In the genomic region with DNA sequence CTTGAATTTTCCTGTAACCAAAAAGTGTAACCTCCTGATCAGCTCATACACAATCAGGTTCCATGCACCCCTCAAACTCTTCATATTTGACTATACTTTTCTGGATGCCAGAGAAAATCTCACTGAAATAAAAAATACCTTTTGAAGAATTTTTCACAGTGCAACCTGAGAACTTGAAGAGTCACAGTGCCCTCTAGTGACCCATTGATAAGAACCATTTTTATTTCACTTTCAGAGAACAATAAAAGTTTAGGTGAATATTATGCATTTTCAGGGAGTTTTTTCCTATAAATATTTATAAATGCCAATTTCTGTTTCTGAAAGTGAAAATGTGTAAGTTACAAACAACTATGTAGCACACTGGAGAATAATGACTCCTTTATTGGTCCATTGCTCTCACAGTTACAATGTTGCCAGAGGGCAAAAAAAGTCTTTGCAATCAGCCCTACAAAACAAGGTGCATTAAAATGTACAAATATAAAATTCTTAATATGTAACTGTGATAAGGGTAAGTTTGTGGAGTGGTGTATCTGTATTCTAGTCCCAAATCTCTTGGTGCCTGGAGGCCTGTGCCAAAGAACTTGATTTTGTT, we compare ENCODE assay signal across 8 cellular contexts.
A peak's percentile ranks its signal among the peaks of the same experiment; 100 is the strongest.
DNase-seq lines count a peak whose midpoint lies in the region; TF ChIP-seq lines count a peak whose summit lies in the region.

No MANE protein-coding gene starts in this region.

- DNase-seq in SIG-M5 treated with dmso at 0.1 percent for 504 hours (lab: John Stamatoyannopoulos, UW; ENCODE audit: unreplicated experiment) (peak; percentile 28), SIG-M5 (lab: John Stamatoyannopoulos, UW) (no peak), NCI-H1105 (lab: John Stamatoyannopoulos, UW) (peak; percentile 1), brain microvascular endothelial cell (peak; percentile 6)
- DNase-seq in stimulated activated naive CD4-positive, alpha-beta T cell treated with Interleukin-2 at 50 U/mL for 16 hours (lab: John Stamatoyannopoulos, UW), result no peak
- no peak for DNase-seq in activated CD4-positive, CD25-positive, alpha-beta regulatory T cell treated with anti-CD3 and anti-CD28 coated beads, Interleukin-2, amount 50 U/mL, for 72 hours
- no peak for DNase-seq in activated T-helper 2 cell treated with anti-CD3 and anti-CD28 coated beads, Interferon-gamma antibody, Interleukin-2, Interleukin-4, amounts not matched to agents 10 μg/mL and 5 μg/mL and 100 μg/mL, durations not matched to agents 14 hours and 24 hours and 36 hours (ENCODE audit: low spot score)

- H3K36me3 Mint-ChIP-seq in nephron (ENCODE audit: low read depth), result no peaks in the 10 kb centered on the region
- no peaks in the 10 kb centered on the region for H3K36me3 Mint-ChIP-seq in activated T-helper 2 cell treated with anti-CD3 and anti-CD28 coated beads, Interferon-gamma antibody, Interleukin-2, Interleukin-4, amounts not matched to agents 10 μg/mL and 5 μg/mL and 100 μg/mL, durations not matched to agents 14 hours and 24 hours and 36 hours (ENCODE audit: low read depth)

- TF ChIP-seq CTCF in brain microvascular endothelial cell (IDR thresholded peaks at IDR 0.05; ENCODE audit: low read depth, low read length, missing control alignments) (peak; percentile 53), nephron (IDR thresholded peaks at IDR 0.05; ENCODE audit: unreplicated experiment in 3 of 3) (peak; percentile 63 to 79 (median 68))

- H3K27me3 ChIP-seq in brain microvascular endothelial cell (replicated peaks), result no peaks in the 10 kb centered on the region

- peak overlapping the region; percentile 42 to 85 (median 69) for H3K27ac Mint-ChIP-seq in nephron
- H3K27ac Mint-ChIP-seq in activated T-helper 2 cell treated with anti-CD3 and anti-CD28 coated beads, Interferon-gamma antibody, Interleukin-2, Interleukin-4, amounts not matched to agents 10 μg/mL and 5 μg/mL and 100 μg/mL, durations not matched to agents 14 hours and 24 hours and 36 hours, result no peak overlapping the region

- peaks cover 9% of the 10 kb centered on the region for H3K9me3 Mint-ChIP-seq in nephron
- no peaks in the 10 kb centered on the region for H3K9me3 Mint-ChIP-seq in activated T-helper 2 cell treated with anti-CD3 and anti-CD28 coated beads, Interferon-gamma antibody, Interleukin-2, Interleukin-4, amounts not matched to agents 10 μg/mL and 5 μg/mL and 100 μg/mL, durations not matched to agents 14 hours and 24 hours and 36 hours

- no peaks in the 10 kb centered on the region for H3K27me3 Mint-ChIP-seq in nephron (ENCODE audit: low read depth)
- H3K27me3 Mint-ChIP-seq in activated T-helper 2 cell treated with anti-CD3 and anti-CD28 coated beads, Interferon-gamma antibody, Interleukin-2, Interleukin-4, amounts not matched to agents 10 μg/mL and 5 μg/mL and 100 μg/mL, durations not matched to agents 14 hours and 24 hours and 36 hours (ENCODE audit: low read depth), result no peaks in the 10 kb centered on the region

- in situ Hi-C loops in brain microvascular endothelial cell (cut with HindIII; ENCODE audit: low pct_ligation_motif_present, low sequenced_read_pairs), result no loop called here

- intact Hi-C loops in activated T-helper 2 cell treated with anti-CD3 and anti-CD28 coated beads, Interferon-gamma antibody, Interleukin-2, Interleukin-4, amounts not matched to agents 10 μg/mL and 5 μg/mL and 100 μg/mL, durations not matched to agents 14 hours and 24 hours and 36 hours (cut with micrococcal nuclease), result no loop called here

- H3K27ac ChIP-seq in brain microvascular endothelial cell, result no peak overlapping the region

- no peak overlapping the region for H3K4me3 Mint-ChIP-seq in nephron
- H3K4me3 Mint-ChIP-seq in activated T-helper 2 cell treated with anti-CD3 and anti-CD28 coated beads, Interferon-gamma antibody, Interleukin-2, Interleukin-4, amounts not matched to agents 10 μg/mL and 5 μg/mL and 100 μg/mL, durations not matched to agents 14 hours and 24 hours and 36 hours (ENCODE audit: low read depth), result no peak overlapping the region

- no peak overlapping the region for H3K4me3 ChIP-seq in brain microvascular endothelial cell (ENCODE audit: low read depth, low read length)

- H3K36me3 ChIP-seq in brain microvascular endothelial cell (replicated peaks), result no peaks in the 10 kb centered on the region

- peaks cover 4% of the 10 kb centered on the region for H3K4me1 Mint-ChIP-seq in nephron
- no peaks in the 10 kb centered on the region for H3K4me1 Mint-ChIP-seq in activated T-helper 2 cell treated with anti-CD3 and anti-CD28 coated beads, Interferon-gamma antibody, Interleukin-2, Interleukin-4, amounts not matched to agents 10 μg/mL and 5 μg/mL and 100 μg/mL, durations not matched to agents 14 hours and 24 hours and 36 hours (ENCODE audit: low read depth)

Comparison
In these comparisons a context has a peak if more than half of its experiments do, and no peak if none do; other contexts are left out.
1. DNase-seq: peak in SIG-M5 treated with dmso at 0.1 percent for 504 hours (single experiment), NCI-H1105 (single experiment) and brain microvascular endothelial cell (single experiment); none in SIG-M5 (single experiment), stimulated activated naive CD4-positive, alpha-beta T cell treated with Interleukin-2 at 50 U/mL for 16 hours (single experiment), activated CD4-positive, CD25-positive, alpha-beta regulatory T cell treated with anti-CD3 and anti-CD28 coated beads, Interleukin-2, amount 50 U/mL, for 72 hours (single experiment) and activated T-helper 2 cell treated with anti-CD3 and anti-CD28 coated beads, Interferon-gamma antibody, Interleukin-2, Interleukin-4, amounts not matched to agents 10 μg/mL and 5 μg/mL and 100 μg/mL, durations not matched to agents 14 hours and 24 hours and 36 hours (single experiment).